In the genomic region with DNA sequence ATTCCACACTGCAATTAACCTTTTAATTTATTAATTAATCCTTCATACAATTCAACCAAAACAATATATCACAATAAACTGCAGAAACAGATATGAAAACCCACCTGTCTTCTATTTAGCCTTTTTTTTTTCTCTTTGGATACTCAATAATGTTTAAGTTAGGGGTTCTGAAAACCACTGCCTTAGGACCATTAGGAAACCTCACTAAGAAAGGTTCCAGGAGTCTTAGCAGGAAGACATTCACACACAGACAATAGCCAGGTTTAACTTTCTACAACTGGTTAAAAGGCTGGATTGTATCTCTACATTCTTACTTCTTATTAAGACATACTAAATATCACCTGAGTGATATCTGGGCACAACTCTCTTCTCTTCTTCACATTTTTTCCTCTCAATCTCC, we compare ENCODE assay signal across 18 cellular contexts. TPM values are rescaled to one million over a fixed set of nuclear protein-coding genes. Genes with fewer than 3 reads are reported as not detected.
DNase-seq lines count a peak whose midpoint lies in the region; ATAC-seq and TF ChIP-seq lines count a peak whose summit lies in the region.
"Had no signal": no experiment of that assay in that cellular context is flagged by ENCODE, and none has a peak within 500 bp of the region (broad histone marks: within the 10 kb centered on the region; RNA-seq: fewer than 3 reads in every experiment).

No MANE protein-coding gene starts in this region.

- H3K4me3 ChIP-seq in psoas muscle: no peak overlapping the region
- H3K4me3 ChIP-seq: transverse colon had no signal

- H3K4me3 Mint-ChIP-seq in activated naive CD4-positive, alpha-beta T cell treated with anti-CD3 and anti-CD28 coated beads for 36 hours: no peak overlapping the region
- H3K4me3 Mint-ChIP-seq in T-cell: peak overlapping the region in 2 of 3 donors; percentile 4 to 15
- peak overlapping the region in 1 of 5 donors; percentile 3 for H3K4me3 Mint-ChIP-seq in immature natural killer cell
- peak overlapping the region; percentile 29 for H3K4me3 Mint-ChIP-seq in type B pancreatic cell
- H3K4me3 Mint-ChIP-seq: T-helper 2 cell treated with Interferon-gamma antibody and Interleukin-4, amounts not matched to agents 5 μg/mL and 100 μg/mL, for 36 hours had no signal

- no peak for ATAC-seq in T-cell (replicated peaks in 1 of 4)
- ATAC-seq in psoas muscle: no peak
- ATAC-seq in GM18519 (IDR thresholded peaks at IDR 0.05; ENCODE audit: low FRiP score, unreplicated experiment): no peak

- H3K27ac ChIP-seq in psoas muscle: no peak overlapping the region
- H3K27ac ChIP-seq: epithelial cell of prostate had no signal

- peaks cover 52% of the 10 kb centered on the region for H3K4me1 Mint-ChIP-seq in activated naive CD4-positive, alpha-beta T cell treated with anti-CD3 and anti-CD28 coated beads for 36 hours (ENCODE audit: low read depth)
- peaks cover 57 to 58% (median 58%) of the 10 kb centered on the region in 3 donors for H3K4me1 Mint-ChIP-seq in T-cell
- peaks cover 40 to 60% of the 10 kb centered on the region in 2 donors for H3K4me1 Mint-ChIP-seq in immature natural killer cell
- H3K4me1 Mint-ChIP-seq in type B pancreatic cell (ENCODE audit: unreplicated experiment): peaks cover 21% of the 10 kb centered on the region

- intact Hi-C loops in activated naive CD4-positive, alpha-beta T cell treated with anti-CD3 and anti-CD28 coated beads for 36 hours (cut with micrococcal nuclease): loop anchor here (5.0 kb wide), 2 partner anchors 283 to 1032 kb away; no protein-coding TSS in a partner anchor
- intact Hi-C loops in psoas muscle (cut with DNase I): loop anchor here (5.0 to 10.0 kb wide), 2 partner anchors 265 to 333 kb away; a partner anchor contains a TSS

- peak overlapping the region; percentile 5 for H3K27ac Mint-ChIP-seq in activated naive CD4-positive, alpha-beta T cell treated with anti-CD3 and anti-CD28 coated beads for 36 hours
- peak overlapping the region; percentile 12 to 13 for H3K27ac Mint-ChIP-seq in T-cell
- peak overlapping the region; percentile 2 to 72 (median 34) for H3K27ac Mint-ChIP-seq in immature natural killer cell
- peak overlapping the region; percentile 20 for H3K27ac Mint-ChIP-seq in type B pancreatic cell
- H3K27ac Mint-ChIP-seq: T-helper 2 cell treated with Interferon-gamma antibody and Interleukin-4, amounts not matched to agents 5 μg/mL and 100 μg/mL, for 36 hours had no signal

- peaks cover 11% of the 10 kb centered on the region for H3K36me3 Mint-ChIP-seq in activated naive CD4-positive, alpha-beta T cell treated with anti-CD3 and anti-CD28 coated beads for 36 hours (ENCODE audit: low read depth)
- peaks cover 3% of the 10 kb centered on the region for H3K36me3 Mint-ChIP-seq in T-cell
- H3K36me3 Mint-ChIP-seq in immature natural killer cell: peaks cover 0 to 4% (median 3%) of the 10 kb centered on the region in 3 donors
- peaks cover 8% of the 10 kb centered on the region for H3K36me3 Mint-ChIP-seq in type B pancreatic cell

- TF ChIP-seq CTCF in type B pancreatic cell (conservative IDR thresholded peaks at IDR 0.05) (no peak), psoas muscle (IDR thresholded peaks at IDR 0.05) (no peak)

- H3K27me3 Mint-ChIP-seq in activated naive CD4-positive, alpha-beta T cell treated with anti-CD3 and anti-CD28 coated beads for 36 hours (ENCODE audit: low read depth): no peaks in the 10 kb centered on the region
- H3K27me3 Mint-ChIP-seq in T-cell: no peaks in the 10 kb centered on the region
- peaks cover 0 to 4% (median 0%) of the 10 kb centered on the region in 3 donors for H3K27me3 Mint-ChIP-seq in immature natural killer cell (ENCODE audit: low read depth in 3 of 3)
- no peaks in the 10 kb centered on the region for H3K27me3 Mint-ChIP-seq in type B pancreatic cell

- POLR2A ChIA-PET in T-cell (lab: Charles Lee): interaction anchor here in 1 of 2 donors (1.2 to 4.0 kb wide), 2 partner anchors 14 to 15 kb away, joined by 8 to 24 read pairs; a partner anchor contains a TSS

- H3K9me3 Mint-ChIP-seq in activated naive CD4-positive, alpha-beta T cell treated with anti-CD3 and anti-CD28 coated beads for 36 hours: no peaks in the 10 kb centered on the region
- no peaks in the 10 kb centered on the region for H3K9me3 Mint-ChIP-seq in T-cell
- no peaks in the 10 kb centered on the region for H3K9me3 Mint-ChIP-seq in immature natural killer cell
- H3K9me3 Mint-ChIP-seq in type B pancreatic cell: no peaks in the 10 kb centered on the region
- H3K9me3 Mint-ChIP-seq: T-helper 2 cell treated with Interferon-gamma antibody and Interleukin-4, amounts not matched to agents 5 μg/mL and 100 μg/mL, for 36 hours had no signal

- H3K27me3 ChIP-seq in psoas muscle (ENCODE audit: insufficient read depth in 3 of 3, low read length in 2 of 3): no peaks in the 10 kb centered on the region
- H3K27me3 ChIP-seq: transverse colon had no signal

- peaks cover 0 to 18% of the 10 kb centered on the region in 2 donors for H3K36me3 ChIP-seq in psoas muscle (ENCODE audit: insufficient read depth in 1 of 2, low read depth in 1 of 2)

- CTCF ChIA-PET in activated naive CD4-positive, alpha-beta T cell treated with anti-CD3 and anti-CD28 coated beads for 36 hours (lab: Charles Lee): interaction anchor here (0.6 kb wide), 1 partner anchor 103 kb away, joined by 3 read pairs; no protein-coding TSS in a partner anchor
- CTCF ChIA-PET in T-cell (lab: Charles Lee): no interaction called here

- no peak for DNase-seq in activated naive CD4-positive, alpha-beta T cell treated with anti-CD3 and anti-CD28 coated beads for 36 hours
- no peak for DNase-seq in activated naive CD4-positive, alpha-beta T cell treated with anti-CD3 and anti-CD28 coated beads, Interleukin-2, amount 50 U/mL, for 16 hours
- no peak for DNase-seq in T-cell
- no peak for DNase-seq in immature natural killer cell
- DNase-seq in type B pancreatic cell (ENCODE audit: extremely low spot score, unreplicated experiment): no peak
- DNase-seq in psoas muscle: no peak
- DNase-seq in SHP77 (lab: John Stamatoyannopoulos, UW): no peak
- DNase-seq: activated T-cell treated with anti-CD3 and anti-CD28 coated beads for 4 hours; amniotic stem cell; KG1; mammary epithelial cell; NCI-H1417; SHP77 treated with DMSO at 0.1 percent for 48 hours; stimulated activated CD4-positive, alpha-beta T cell treated with anti-CD3 and anti-CD28 coated beads, Interleukin-4, amount 100 ng/mL, for 4 hours; transverse colon had no signal

- H3K4me1 ChIP-seq in psoas muscle: peaks cover 14% of the 10 kb centered on the region

- no peaks in the 10 kb centered on the region for H3K9me3 ChIP-seq in psoas muscle
- H3K9me3 ChIP-seq: transverse colon had no signal

RNA-seq across cellular contexts. Expression of a gene that starts 3.3 kb away (rescaled TPM):
- total RNA-seq in activated naive CD4-positive, alpha-beta T cell treated with anti-CD3 and anti-CD28 coated beads for 36 hours: 10 to 100 TPM; 40.2 to 48.0 TPM
- 10 to 100 TPM; 42.5 to 58.2 (median 49.3) TPM for total RNA-seq in T-cell
- 10 to 100 TPM; 19.3 to 35.1 (median 29.1) TPM for polyA plus RNA-seq in immature natural killer cell
- 64.0 and 84.8 TPM in 2 replicates for total RNA-seq in type B pancreatic cell (ENCODE audit: low replicate concordance)
- total RNA-seq in psoas muscle: 10 to 100 TPM; 70.7 to 84.8 (median 80.5) TPM
- polyA plus RNA-seq in psoas muscle: 10 to 100 TPM; 25.3 to 62.2 (median 25.5) TPM

RNA-seq across cellular contexts. Expression of a gene that starts 14.4 kb away (rescaled TPM):
- 10 to 100 TPM; 20.7 to 22.7 TPM for total RNA-seq in activated naive CD4-positive, alpha-beta T cell treated with anti-CD3 and anti-CD28 coated beads for 36 hours
- 10 to 100 TPM; 12.4 to 17.1 (median 13.9) TPM for total RNA-seq in T-cell
- polyA plus RNA-seq in immature natural killer cell: 10 to 100 TPM in 2 of 3 donors, 1 to 10 TPM in 1; 8.6 to 12.8 (median 10.1) TPM
- 15.0 and 20.1 TPM in 2 replicates for total RNA-seq in type B pancreatic cell (ENCODE audit: low replicate concordance)
- 10 to 100 TPM in 3 of 4 donors, 1 to 10 TPM in 1; 9.7 to 11.7 (median 10.8) TPM for total RNA-seq in psoas muscle
- polyA plus RNA-seq in psoas muscle: 10 to 100 TPM; 14.2 to 22.6 (median 20.9) TPM
